ENCODE assay signal across 8 cellular contexts in genomic region chr17:18362509-18363020, GRCh38. TPM values are rescaled to one million over a fixed set of nuclear protein-coding genes. Genes with fewer than 3 reads are reported as not detected.
DNase-seq lines count a peak whose midpoint lies in the region; ATAC-seq and TF ChIP-seq lines count a peak whose summit lies in the region.

No MANE protein-coding gene starts in this region.

- H3K9me3 ChIP-seq in neuronal stem cell (replicated peaks in 1 of 2; ENCODE audit: control insufficient read depth in 2 of 2, insufficient read depth in 1 of 2, low read depth in 1 of 2, low read length in 2 of 2) = no peaks in the 10 kb centered on the region

- H4K91ac ChIP-seq in neuronal stem cell (ENCODE audit: low read depth, low read length, poor library complexity) = no peak overlapping the region

- peaks cover 0 to 27% of the 10 kb centered on the region in 2 donors for H3K36me3 ChIP-seq in neuronal stem cell (replicated peaks in 1 of 2; ENCODE audit: control insufficient read depth in 2 of 2, insufficient read depth in 2 of 2, low read length in 2 of 2)

- H3K27ac ChIP-seq in neuronal stem cell (replicated peaks; ENCODE audit: low read length) = peak overlapping the region; percentile 15

- H2BK5ac ChIP-seq in neuronal stem cell (ENCODE audit: low read length) = no peak overlapping the region

- H3K9ac ChIP-seq in neuronal stem cell (ENCODE audit: low read depth, low read length, poor library complexity) = peak overlapping the region; percentile 86

- in situ Hi-C loops in G401 (cut with HindIII; ENCODE audit: low sequenced_read_pairs) = no loop called here

- H3K27me3 Mint-ChIP-seq in IgD-negative memory B cell = no peaks in the 10 kb centered on the region
- H3K27me3 Mint-ChIP-seq in glutamatergic neuron (ENCODE audit: unreplicated experiment) = no peaks in the 10 kb centered on the region

- H3K4me1 Mint-ChIP-seq in IgD-negative memory B cell = peaks cover 8 to 19% (median 17%) of the 10 kb centered on the region in 3 donors
- no peaks in the 10 kb centered on the region for H3K4me1 Mint-ChIP-seq in glutamatergic neuron (ENCODE audit: low read depth, unreplicated experiment)

- DNase-seq in G401 (ENCODE audit: low spot score) = peak; percentile 66
- peak in 1 of 2 donors; percentile 18 for DNase-seq in activated naive CD4-positive, alpha-beta T cell treated with anti-CD3 and anti-CD28 coated beads, Interleukin-2, amount 50 U/mL, for 72 hours (ENCODE audit: low spot score in 2 of 2)
- DNase-seq in glutamatergic neuron = no peak
- peak; percentile 9 for DNase-seq in neuronal stem cell (ENCODE audit: low spot score)
- DNase-seq in MV-4-11 (lab: John Stamatoyannopoulos, UW) = no peak
- no peak for DNase-seq in NCI-H187 treated with DMSO at 0.1 percent for 48 hours (lab: John Stamatoyannopoulos, UW)
- no peak for DNase-seq in NCI-H2107 (lab: John Stamatoyannopoulos, UW)

- ATAC-seq in activated naive CD4-positive, alpha-beta T cell treated with anti-CD3 and anti-CD28 coated beads, Interleukin-2, amount 50 U/mL, for 72 hours = no peak

- peak overlapping the region; percentile 88 for H2AFZ ChIP-seq in neuronal stem cell (ENCODE audit: low read length)

- H2AK5ac ChIP-seq in neuronal stem cell (ENCODE audit: low read depth, low read length) = peak overlapping the region; percentile 2

- H3K23ac ChIP-seq in neuronal stem cell (ENCODE audit: low read depth, low read length, poor library complexity) = no peak overlapping the region

- peak overlapping the region; percentile 75 for H3K4me2 ChIP-seq in neuronal stem cell (ENCODE audit: insufficient read depth, low read length, poor library complexity, severe bottlenecking)

- no peak for TF ChIP-seq CTCF in glutamatergic neuron (IDR thresholded peaks at IDR 0.05; ENCODE audit: partially characterized antibody, unreplicated experiment)

- H2BK12ac ChIP-seq in neuronal stem cell (ENCODE audit: low read length) = no peak overlapping the region

- H2BK120ac ChIP-seq in neuronal stem cell (ENCODE audit: low read depth, low read length) = no peak overlapping the region

- peaks cover 0 to 2% of the 10 kb centered on the region in 2 donors for H3K4me1 ChIP-seq in neuronal stem cell (ENCODE audit: control insufficient read depth in 2 of 2, insufficient read depth in 1 of 2, low read depth in 1 of 2, low read length in 2 of 2)

- WGBS in neuronal stem cell (ENCODE audit: extremely low coverage in 2 of 2, insufficient read length in 2 of 2, insufficient replicate concordance in 1 of 2), 2 donors = no CpG with 5 or more reads among the region's 19 CpGs

- H2BK15ac ChIP-seq in neuronal stem cell (ENCODE audit: low read length) = no peak overlapping the region

- H3K36me3 Mint-ChIP-seq in IgD-negative memory B cell (no peaks in the 10 kb centered on the region), glutamatergic neuron (ENCODE audit: unreplicated experiment) (no peaks in the 10 kb centered on the region)
- H3K36me3 Mint-ChIP-seq in activated naive CD4-positive, alpha-beta T cell treated with anti-CD3 and anti-CD28 coated beads, Interleukin-2, amount 50 U/mL, for 72 hours = peaks cover 7 to 17% of the 10 kb centered on the region in 2 donors

- peak overlapping the region; percentile 23 for H3K14ac ChIP-seq in neuronal stem cell (ENCODE audit: low read length)

- no peak overlapping the region for H4K8ac ChIP-seq in neuronal stem cell (ENCODE audit: low read depth, low read length)

- H3K27ac Mint-ChIP-seq in IgD-negative memory B cell (peak overlapping the region in 2 of 3 donors; percentile 18 to 53), glutamatergic neuron (ENCODE audit: unreplicated experiment) (no peak overlapping the region)
- peak overlapping the region; percentile 60 to 82 for H3K27ac Mint-ChIP-seq in activated naive CD4-positive, alpha-beta T cell treated with anti-CD3 and anti-CD28 coated beads, Interleukin-2, amount 50 U/mL, for 72 hours

- H3K4ac ChIP-seq in neuronal stem cell (ENCODE audit: low read length) = no peak overlapping the region

- peaks cover 3% of the 10 kb centered on the region for H3K79me1 ChIP-seq in neuronal stem cell (ENCODE audit: low read depth, low read length)

- no peaks in the 10 kb centered on the region for H3K27me3 ChIP-seq in neuronal stem cell (ENCODE audit: control insufficient read depth in 3 of 3, insufficient read depth in 3 of 3, low read depth in 1 of 3, low read length in 3 of 3)

- no peak overlapping the region for H3K18ac ChIP-seq in neuronal stem cell (ENCODE audit: low read length)

- no peaks in the 10 kb centered on the region for H3K9me3 Mint-ChIP-seq in IgD-negative memory B cell
- H3K9me3 Mint-ChIP-seq in activated naive CD4-positive, alpha-beta T cell treated with anti-CD3 and anti-CD28 coated beads, Interleukin-2, amount 50 U/mL, for 72 hours = no peaks in the 10 kb centered on the region
- peaks cover 3% of the 10 kb centered on the region for H3K9me3 Mint-ChIP-seq in glutamatergic neuron (ENCODE audit: unreplicated experiment)

- H3K4me3 Mint-ChIP-seq in IgD-negative memory B cell = peak overlapping the region; percentile 88 to 97 (median 90)
- H3K4me3 Mint-ChIP-seq in glutamatergic neuron (ENCODE audit: unreplicated experiment) = peak overlapping the region; percentile 83

- peak overlapping the region; percentile 72 to 89 for H3K4me3 ChIP-seq in neuronal stem cell (ENCODE audit: low read length in 2 of 2)

RNA-seq across cellular contexts. Expression of gene SHMT1, which starts 0.8 kb away (rescaled TPM):
- 71.6 and 81.5 TPM in 2 replicates for total RNA-seq in G401 (2014; rRNA removed; shearing (Covaris generic))
- 18.9 TPM for polyA plus RNA-seq in IgD-negative memory B cell
- total RNA-seq in activated naive CD4-positive, alpha-beta T cell treated with anti-CD3 and anti-CD28 coated beads, Interleukin-2, amount 50 U/mL, for 72 hours = 10 to 100 TPM; 65.9 to 73.1 TPM
- 7.9 TPM for total RNA-seq in glutamatergic neuron (ENCODE audit: unreplicated experiment)
- 24.6 TPM for polyA plus RNA-seq in neuronal stem cell (2013, experiment 1 of 2)
- polyA plus RNA-seq in neuronal stem cell (2013, experiment 2 of 2) = 24.0 TPM

RNA-seq across cellular contexts. Expression of gene EVPLL, which starts 15.0 kb away (rescaled TPM):
- total RNA-seq in G401 (2014; rRNA removed; shearing (Covaris generic)) = not detected in 2 replicates
- not detected for polyA plus RNA-seq in IgD-negative memory B cell
- under 1 TPM in 1 of 2 donors, not detected in 1; 0.54 TPM for total RNA-seq in activated naive CD4-positive, alpha-beta T cell treated with anti-CD3 and anti-CD28 coated beads, Interleukin-2, amount 50 U/mL, for 72 hours
- total RNA-seq in glutamatergic neuron (ENCODE audit: unreplicated experiment) = not detected
- not detected for polyA plus RNA-seq in neuronal stem cell (2013, experiment 1 of 2)
- polyA plus RNA-seq in neuronal stem cell (2013, experiment 2 of 2) = not detected

RNA-seq across cellular contexts. Expression of gene SMCR8, which starts 47.5 kb away (rescaled TPM):
- total RNA-seq in G401 (2014; rRNA removed; shearing (Covaris generic)) = 12.1 and 17.4 TPM in 2 replicates
- 5.2 TPM for polyA plus RNA-seq in IgD-negative memory B cell
- total RNA-seq in activated naive CD4-positive, alpha-beta T cell treated with anti-CD3 and anti-CD28 coated beads, Interleukin-2, amount 50 U/mL, for 72 hours = 10 to 100 TPM; 18.8 to 23.5 TPM
- 14.0 TPM for total RNA-seq in glutamatergic neuron (ENCODE audit: unreplicated experiment)
- 4.7 TPM for polyA plus RNA-seq in neuronal stem cell (2013, experiment 1 of 2)
- polyA plus RNA-seq in neuronal stem cell (2013, experiment 2 of 2) = 4.8 TPM

RNA-seq across cellular contexts. Expression of gene TOP3A, which starts 47.8 kb away (rescaled TPM):
- 29.7 and 31.3 TPM in 2 replicates for total RNA-seq in G401 (2014; rRNA removed; shearing (Covaris generic))
- 19.5 TPM for polyA plus RNA-seq in IgD-negative memory B cell
- total RNA-seq in activated naive CD4-positive, alpha-beta T cell treated with anti-CD3 and anti-CD28 coated beads, Interleukin-2, amount 50 U/mL, for 72 hours = 10 to 100 TPM; 78.3 to 97.4 TPM
- total RNA-seq in glutamatergic neuron (ENCODE audit: unreplicated experiment) = 58.6 TPM
- 18.5 TPM for polyA plus RNA-seq in neuronal stem cell (2013, experiment 1 of 2)
- 19.5 TPM for polyA plus RNA-seq in neuronal stem cell (2013, experiment 2 of 2)

Comparison
In these comparisons a context has a peak if more than half of its experiments do, and no peak if none do; other contexts are left out.
1. DNase-seq: peak in G401 (single experiment) and neuronal stem cell (single experiment); none in glutamatergic neuron (single experiment), MV-4-11 (single experiment), NCI-H187 treated with DMSO at 0.1 percent for 48 hours (single experiment) and NCI-H2107 (single experiment).